In the genomic region with DNA sequence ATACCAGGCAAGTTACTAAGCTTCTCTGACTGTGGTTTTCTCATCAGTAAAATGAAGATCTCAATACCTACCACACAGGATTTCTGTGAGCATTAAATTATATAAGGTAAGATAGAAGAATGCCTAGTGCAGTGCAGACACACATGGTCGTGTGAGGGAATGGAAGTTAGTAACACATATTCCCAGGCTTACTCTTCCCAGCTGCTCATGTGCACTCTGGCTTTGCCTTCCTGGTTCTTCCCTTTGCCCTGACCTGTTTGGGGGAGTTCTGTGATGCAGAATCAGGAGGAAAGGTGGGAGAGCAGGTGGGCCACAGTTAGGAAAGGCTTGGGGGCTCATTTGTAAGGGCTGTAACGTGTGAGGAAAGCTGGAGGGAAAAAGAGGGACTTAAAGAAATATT, we compare ENCODE assay signal across 20 cellular contexts. TPM values are rescaled to one million over a fixed set of nuclear protein-coding genes. Genes with fewer than 3 reads are reported as not detected.
DNase-seq lines count a peak whose midpoint lies in the region; ATAC-seq and TF ChIP-seq lines count a peak whose summit lies in the region.
"Had no signal": no experiment of that assay in that cellular context is flagged by ENCODE, and none has a peak within 500 bp of the region (broad histone marks: within the 10 kb centered on the region; RNA-seq: fewer than 3 reads in every experiment).

No MANE protein-coding gene starts in this region.

- intact Hi-C loops in left ventricle myocardium inferior (cut with micrococcal nuclease) (no loop called here), right cardiac atrium (cut with DNase I) (no loop called here)
- intact Hi-C loops in activated T-helper 1 cell treated with anti-CD3 and anti-CD28 coated beads, Interleukin-12 subunit alpha, Interleukin-12 subunit beta, Interleukin-2, Interleukin-4 antibody, amounts not matched to agents 30 ng/mL and 10 ng/mL and 1 ng/mL, durations not matched to agents 14 hours and 24 hours and 36 hours (cut with micrococcal nuclease): no loop called here
- intact Hi-C loops in naive thymus-derived CD4-positive, alpha-beta T cell (cut with micrococcal nuclease): loop anchor here (2.0 kb wide), 3 partner anchors 15 to 19 kb away; no protein-coding TSS in a partner anchor

- no peak for TF ChIP-seq CTCF in left ventricle myocardium inferior (IDR thresholded peaks at IDR 0.05; ENCODE audit: borderline replicate concordance)

- H3K4me3 ChIP-seq in left ventricle myocardium inferior (no peak overlapping the region), right cardiac atrium (ENCODE audit: low read length) (no peak overlapping the region)
- H3K4me3 ChIP-seq in naive thymus-derived CD4-positive, alpha-beta T cell (ENCODE audit: low read length): no peak overlapping the region
- H3K4me3 ChIP-seq: cardiac muscle cell, gastroesophageal sphincter, right atrium auricular region, transverse colon had no signal

- no peak overlapping the region for H3K4me3 Mint-ChIP-seq in activated T-helper 1 cell treated with anti-CD3 and anti-CD28 coated beads, Interleukin-12 subunit alpha, Interleukin-12 subunit beta, Interleukin-2, Interleukin-4 antibody, amounts not matched to agents 30 ng/mL and 10 ng/mL and 1 ng/mL, durations not matched to agents 14 hours and 24 hours and 36 hours
- H3K4me3 Mint-ChIP-seq in naive thymus-derived CD4-positive, alpha-beta T cell: peak overlapping the region in 5 of 10 donors; percentile 5 to 47 (median 41)
- H3K4me3 Mint-ChIP-seq: IgD-negative memory B cell had no signal

- DNase-seq in left ventricle myocardium inferior: no peak
- DNase-seq in right cardiac atrium: no peak
- no peak for DNase-seq in activated T-helper 1 cell treated with anti-CD3 and anti-CD28 coated beads, Interleukin-12 subunit alpha, Interleukin-12 subunit beta, Interleukin-2, Interleukin-4 antibody, amounts not matched to agents 30 ng/mL and 10 ng/mL and 1 ng/mL, durations not matched to agents 14 hours and 24 hours and 36 hours (ENCODE audit: low spot score)
- DNase-seq in naive thymus-derived CD4-positive, alpha-beta T cell: no peak
- no peak for DNase-seq in RPMI8226
- DNase-seq: EL, mesendoderm, NCI-H2029, NCI-H510A treated with DMSO at 0.1 percent for 48 hours, SW 1271, transverse colon had no signal

- peaks cover 37% of the 10 kb centered on the region for H3K36me3 Mint-ChIP-seq in activated T-helper 1 cell treated with anti-CD3 and anti-CD28 coated beads, Interleukin-12 subunit alpha, Interleukin-12 subunit beta, Interleukin-2, Interleukin-4 antibody, amounts not matched to agents 30 ng/mL and 10 ng/mL and 1 ng/mL, durations not matched to agents 14 hours and 24 hours and 36 hours (ENCODE audit: low read depth)
- peaks cover under 1 to 36% (median 14%) of the 10 kb centered on the region in 5 donors for H3K36me3 Mint-ChIP-seq in naive thymus-derived CD4-positive, alpha-beta T cell

- H3K4me1 ChIP-seq in left ventricle myocardium inferior (peaks cover 69% of the 10 kb centered on the region), right cardiac atrium (ENCODE audit: control insufficient read depth, insufficient read depth, low read length) (peaks cover 17% of the 10 kb centered on the region)
- H3K4me1 ChIP-seq in naive thymus-derived CD4-positive, alpha-beta T cell (ENCODE audit: control insufficient read depth in 2 of 2, insufficient read depth in 2 of 2, low read length in 2 of 2): peaks cover 38 to 58% of the 10 kb centered on the region in 2 donors

- H3K27me3 ChIP-seq in left ventricle myocardium inferior (ENCODE audit: low read depth) (no peaks in the 10 kb centered on the region), right cardiac atrium (ENCODE audit: control insufficient read depth, insufficient read depth) (no peaks in the 10 kb centered on the region)
- no peaks in the 10 kb centered on the region for H3K27me3 ChIP-seq in naive thymus-derived CD4-positive, alpha-beta T cell (ENCODE audit: control insufficient read depth in 2 of 2, insufficient read depth in 2 of 2, low read length in 2 of 2)
- H3K27me3 ChIP-seq: cardiac muscle cell, gastroesophageal sphincter, neutrophil, right atrium auricular region, transverse colon had no signal

- no peaks in the 10 kb centered on the region for H3K27me3 Mint-ChIP-seq in activated T-helper 1 cell treated with anti-CD3 and anti-CD28 coated beads, Interleukin-12 subunit alpha, Interleukin-12 subunit beta, Interleukin-2, Interleukin-4 antibody, amounts not matched to agents 30 ng/mL and 10 ng/mL and 1 ng/mL, durations not matched to agents 14 hours and 24 hours and 36 hours (ENCODE audit: insufficient read depth)
- H3K27me3 Mint-ChIP-seq in naive thymus-derived CD4-positive, alpha-beta T cell: no peaks in the 10 kb centered on the region
- H3K27me3 Mint-ChIP-seq: IgD-negative memory B cell had no signal

- H3K27ac ChIP-seq in left ventricle myocardium inferior (replicated peaks): peak overlapping the region; percentile 65
- no peak overlapping the region for H3K27ac ChIP-seq in right cardiac atrium (ENCODE audit: low read length)
- peak overlapping the region; percentile 56 for H3K27ac ChIP-seq in naive thymus-derived CD4-positive, alpha-beta T cell (ENCODE audit: low read depth, low read length)
- H3K27ac ChIP-seq: cardiac muscle cell, neutrophil had no signal

- no peaks in the 10 kb centered on the region for H3K9me3 ChIP-seq in left ventricle myocardium inferior (replicated peaks)
- no peaks in the 10 kb centered on the region for H3K9me3 ChIP-seq in right cardiac atrium (ENCODE audit: control insufficient read depth, low read length)
- H3K9me3 ChIP-seq in naive thymus-derived CD4-positive, alpha-beta T cell (ENCODE audit: control insufficient read depth in 2 of 3, low read length in 3 of 3): no peaks in the 10 kb centered on the region
- H3K9me3 ChIP-seq: gastroesophageal sphincter, neutrophil, right atrium auricular region, transverse colon had no signal

- 90% methylated on average over 2 of the region's 2 CpGs for WGBS in right cardiac atrium

- H3K4me1 Mint-ChIP-seq in activated T-helper 1 cell treated with anti-CD3 and anti-CD28 coated beads, Interleukin-12 subunit alpha, Interleukin-12 subunit beta, Interleukin-2, Interleukin-4 antibody, amounts not matched to agents 30 ng/mL and 10 ng/mL and 1 ng/mL, durations not matched to agents 14 hours and 24 hours and 36 hours (ENCODE audit: low read depth): peaks cover 85% of the 10 kb centered on the region
- peaks cover 57 to 92% (median 87%) of the 10 kb centered on the region in 7 donors for H3K4me1 Mint-ChIP-seq in naive thymus-derived CD4-positive, alpha-beta T cell

- no peaks in the 10 kb centered on the region for H3K36me3 ChIP-seq in left ventricle myocardium inferior
- peaks cover 0 to 2% (median 0%) of the 10 kb centered on the region in 3 experiments for H3K36me3 ChIP-seq in naive thymus-derived CD4-positive, alpha-beta T cell (ENCODE audit: control insufficient read depth in 2 of 3, insufficient read depth in 3 of 3, low read length in 3 of 3)
- H3K36me3 ChIP-seq: cardiac muscle cell, gastroesophageal sphincter, neutrophil, right atrium auricular region, transverse colon had no signal

- POLR2A ChIA-PET in naive thymus-derived CD4-positive, alpha-beta T cell (lab: Charles Lee): interaction anchor here (0.8 to 1.4 kb wide), 4 partner anchors 19 to 48 kb away, joined by 3 to 4 read pairs (median 3); a partner anchor contains a TSS

- CTCF ChIA-PET in naive thymus-derived CD4-positive, alpha-beta T cell (lab: Charles Lee): interaction anchor here (0.5 to 2.8 kb wide), 4 partner anchors 18 to 184 kb away, joined by 3 to 9 read pairs (median 4); no protein-coding TSS in a partner anchor

- H3K27ac Mint-ChIP-seq in activated T-helper 1 cell treated with anti-CD3 and anti-CD28 coated beads, Interleukin-12 subunit alpha, Interleukin-12 subunit beta, Interleukin-2, Interleukin-4 antibody, amounts not matched to agents 30 ng/mL and 10 ng/mL and 1 ng/mL, durations not matched to agents 14 hours and 24 hours and 36 hours: peak overlapping the region; percentile 89
- H3K27ac Mint-ChIP-seq in naive thymus-derived CD4-positive, alpha-beta T cell: peak overlapping the region; percentile 74 to 92 (median 80)

- ATAC-seq in right cardiac atrium (no peak), GM19324 (IDR thresholded peaks at IDR 0.05; ENCODE audit: low FRiP score, unreplicated experiment) (no peak), GM18498 (IDR thresholded peaks at IDR 0.05; ENCODE audit: unreplicated experiment) (no peak)
- ATAC-seq in naive thymus-derived CD4-positive, alpha-beta T cell: no peak
- ATAC-seq: esophagus mucosa, gastroesophageal sphincter, Right ventricle myocardium inferior had no signal

- no peaks in the 10 kb centered on the region for H3K9me3 Mint-ChIP-seq in activated T-helper 1 cell treated with anti-CD3 and anti-CD28 coated beads, Interleukin-12 subunit alpha, Interleukin-12 subunit beta, Interleukin-2, Interleukin-4 antibody, amounts not matched to agents 30 ng/mL and 10 ng/mL and 1 ng/mL, durations not matched to agents 14 hours and 24 hours and 36 hours
- peaks cover 0 to 1% (median 0%) of the 10 kb centered on the region in 11 donors for H3K9me3 Mint-ChIP-seq in naive thymus-derived CD4-positive, alpha-beta T cell

RNA-seq across cellular contexts. Expression of a gene that starts 47.8 kb away (rescaled TPM):
- 46.3 TPM for total RNA-seq in left ventricle myocardium inferior
- 10 to 100 TPM; 56.5 to 76.6 (median 73.5) TPM for total RNA-seq in right cardiac atrium
- polyA plus RNA-seq in right cardiac atrium: 29.8 TPM
- 347 and 355 TPM in 2 replicates for total RNA-seq in activated T-helper 1 cell treated with anti-CD3 and anti-CD28 coated beads, Interleukin-12 subunit alpha, Interleukin-12 subunit beta, Interleukin-2, Interleukin-4 antibody, amounts not matched to agents 30 ng/mL and 10 ng/mL and 1 ng/mL, durations not matched to agents 14 hours and 24 hours and 36 hours
- total RNA-seq in naive thymus-derived CD4-positive, alpha-beta T cell: 100 to 1,000 TPM; 200 to 720 (median 447) TPM
- 100 to 1,000 TPM; 226 to 330 TPM for polyA plus RNA-seq in naive thymus-derived CD4-positive, alpha-beta T cell

Comparison
In these comparisons a context has a peak if more than half of its experiments do, and no peak if none do; other contexts are left out.
1. intact Hi-C loops: an anchor here in naive thymus-derived CD4-positive, alpha-beta T cell (2.0 kb wide); none called in left ventricle myocardium inferior, right cardiac atrium and activated T-helper 1 cell treated with anti-CD3 and anti-CD28 coated beads, Interleukin-12 subunit alpha, Interleukin-12 subunit beta, Interleukin-2, Interleukin-4 antibody, amounts not matched to agents 30 ng/mL and 10 ng/mL and 1 ng/mL, durations not matched to agents 14 hours and 24 hours and 36 hours.